In genomic region chr6:1237636-1238035, GRCh38 we compare ENCODE assay signal across 34 cellular contexts.
"Had no signal": no experiment of that assay in that cellular context is flagged by ENCODE, and none has a peak within 500 bp of the region (broad histone marks: within the 10 kb centered on the region; RNA-seq: fewer than 3 reads in every experiment).

No MANE protein-coding gene starts in this region.

- H3K4me3 ChIP-seq: MG63 had no signal

- H3K36me3 ChIP-seq: MG63 had no signal

- H3K27me3 ChIP-seq: MG63 had no signal

- DNase-seq: Karpas-422, Kasumi-1, MG63, MM.1S, MV-4-11, NCI-H1048, NCI-H1092, NCI-H1092 treated with DMSO at 0.1 percent for 48 hours, NCI-H1105, NCI-H1105 treated with DMSO at 0.1 percent for 48 hours, NCI-H1417, NCI-H1417 treated with DMSO at 0.1 percent for 48 hours, NCI-H1436, NCI-H1436 treated with DMSO at 0.1 percent for 48 hours, NCI-H146, NCI-H1694, NCI-H1694 treated with DMSO at 0.1 percent for 48 hours, NCI-H187, NCI-H187 treated with DMSO at 0.1 percent for 48 hours, NCI-H1930, NCI-H2029, NCI-H2029 treated with DMSO at 0.1 percent for 48 hours, NCI-H2081, NCI-H2081 treated with DMSO at 0.1 percent for 48 hours, NCI-H2107, NCI-H2171, NCI-H2171 treated with DMSO at 0.1 percent for 48 hours, NCI-H2227 treated with DMSO at 0.1 percent for 48 hours, NCI-H226, NCI-H345, NCI-H446, NCI-H446 treated with DMSO at 0.1 percent for 48 hours, NCI-H510A, NCI-H510A treated with DMSO at 0.1 percent for 48 hours had no signal

- H3K9me3 ChIP-seq: MG63 had no signal
